ENCODE assay signal across 23 cellular contexts in the genomic region with DNA sequence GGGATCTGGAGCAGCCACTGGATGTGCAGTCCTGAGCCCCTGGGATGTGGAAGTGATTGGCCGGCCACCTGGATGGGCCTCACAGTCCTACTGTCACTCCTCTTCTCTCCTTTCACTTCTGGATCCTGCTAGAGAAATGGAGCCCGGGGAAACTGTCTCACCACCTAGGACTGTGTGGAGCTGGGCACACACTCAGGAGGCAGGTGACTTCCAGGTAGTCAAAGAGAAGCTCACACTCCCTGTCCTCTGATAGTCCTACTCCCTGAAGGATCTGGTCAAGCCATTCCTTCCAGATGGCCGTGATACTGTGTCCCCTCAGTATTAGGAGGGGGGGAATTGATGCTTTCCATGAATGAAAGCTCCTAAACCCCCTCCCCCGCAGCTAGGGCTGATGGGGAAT.
DNase-seq lines count a peak whose midpoint lies in the region; ATAC-seq, FAIRE-seq and TF ChIP-seq lines count a peak whose summit lies in the region.
"Had no signal": no experiment of that assay in that cellular context is flagged by ENCODE, and none has a peak within 500 bp of the region (broad histone marks: within the 10 kb centered on the region; RNA-seq: fewer than 3 reads in every experiment).

No MANE protein-coding gene starts in this region.

- H3K18ac ChIP-seq in H1 (ENCODE audit: extremely low read depth, low read length) = no peak overlapping the region

- no peak for FAIRE-seq in A549 (lab: Jason Lieb, UNC)
- FAIRE-seq in H1 (lab: Jason Lieb, UNC) = no peak

- peak overlapping the region; percentile 71; the same call in 1 of the 2 replicates for H2BK12ac ChIP-seq in H1 (ENCODE audit: low read depth, low read length)

- H3K14ac ChIP-seq in H1 (ENCODE audit: insufficient read length) = no peak overlapping the region

- no peak overlapping the region for H3K4me3 ChIP-seq in A549
- no peak overlapping the region for H3K4me3 ChIP-seq in H1 (ENCODE audit: extremely low read depth in 1 of 4, insufficient read depth in 2 of 4, low read depth in 3 of 4, low read length in 4 of 4)
- H3K4me3 ChIP-seq in suprapubic skin = no peak overlapping the region
- H3K4me3 ChIP-seq: GM23248, MG63 had no signal

- H3K79me2 ChIP-seq in H1 (ENCODE audit: control insufficient read depth in 1 of 2, insufficient read depth in 2 of 2, low read length in 2 of 2) = no peaks in the 10 kb centered on the region

- H3K23ac ChIP-seq in H1 (ENCODE audit: insufficient read length) = no peak overlapping the region

- TF ChIP-seq POLR2A in A549 (IDR thresholded peaks at IDR 0.05; ENCODE audit: low read length) = no peak
- no peak for TF ChIP-seq POLR2A in H1 (IDR thresholded peaks at IDR 0.05; ENCODE audit: control extremely low read depth in 1 of 2, low read depth in 2 of 2, low read length in 2 of 2)
- no peak for TF ChIP-seq POLR2A in suprapubic skin (IDR thresholded peaks at IDR 0.05)

- TF ChIP-seq RAD21 in A549 (conservative IDR thresholded peaks at IDR 0.05 in 1 of 2, IDR thresholded peaks at IDR 0.05 in 1 of 2) (no peak), H1 (IDR thresholded peaks at IDR 0.05 in 1 of 2, conservative IDR thresholded peaks at IDR 0.05 in 1 of 2; ENCODE audit: low read depth in 2 of 2, low read length in 2 of 2) (no peak)

- no peaks in the 10 kb centered on the region for H3K27me3 ChIP-seq in H1 (replicated peaks in 1 of 4; ENCODE audit: control insufficient read depth in 3 of 4, extremely low read depth in 1 of 4, insufficient read depth in 3 of 4, low read length in 3 of 4)
- no peaks in the 10 kb centered on the region for H3K27me3 ChIP-seq in suprapubic skin
- H3K27me3 ChIP-seq: BE2C, MG63 had no signal

- no peak overlapping the region for H3K9ac ChIP-seq in H1 (replicated peaks in 1 of 4; ENCODE audit: extremely low read depth in 1 of 4, low read depth in 3 of 4, low read length in 3 of 4)
- H3K9ac ChIP-seq: GM23248 had no signal

- H3K9me3 ChIP-seq in A549 (no peaks in the 10 kb centered on the region), H1 (ENCODE audit: insufficient read depth in 2 of 2, low read depth in 1 of 2, low read length in 1 of 2) (no peaks in the 10 kb centered on the region), suprapubic skin (no peaks in the 10 kb centered on the region)
- H3K9me3 ChIP-seq: BE2C, MG63 had no signal

- H4K91ac ChIP-seq in H1 (replicated peaks; ENCODE audit: insufficient read length, low read length) = no peak overlapping the region

- H2BK15ac ChIP-seq in H1 (ENCODE audit: low read length) = no peak overlapping the region

- no peaks in the 10 kb centered on the region for H3K9me3 Mint-ChIP-seq in nephron progenitor cell
- H3K9me3 Mint-ChIP-seq: CD4-positive, CD25-positive, alpha-beta regulatory T cell had no signal

- peak overlapping the region; percentile 25 for H3K27ac Mint-ChIP-seq in nephron progenitor cell

- H3K23me2 ChIP-seq in H1 (ENCODE audit: low read depth, low read length) = no peaks in the 10 kb centered on the region; the same call in 1 of the 2 replicates

- no peak overlapping the region for H4K8ac ChIP-seq in H1 (ENCODE audit: extremely low read depth, insufficient read depth, low read length)

- no peaks in the 10 kb centered on the region for H3K79me1 ChIP-seq in H1 (ENCODE audit: low read depth, low read length)

- no peak overlapping the region for H2BK120ac ChIP-seq in H1 (replicated peaks; ENCODE audit: low read depth, low read length)

- H3K36me3 Mint-ChIP-seq in nephron progenitor cell (ENCODE audit: low read depth) = no peaks in the 10 kb centered on the region
- H3K36me3 Mint-ChIP-seq: CD4-positive, CD25-positive, alpha-beta regulatory T cell had no signal

- H3K4me1 ChIP-seq in A549 = peaks cover 26% of the 10 kb centered on the region
- H3K4me1 ChIP-seq in H1 (replicated peaks in 1 of 4; ENCODE audit: control insufficient read depth in 3 of 4, insufficient read depth in 4 of 4, low read length in 3 of 4) = peaks cover 11 to 31% (median 22%) of the 10 kb centered on the region in 4 experiments
- H3K4me1 ChIP-seq in suprapubic skin = peaks cover 49% of the 10 kb centered on the region
- H3K4me1 ChIP-seq: BE2C had no signal

- CTCF ChIA-PET in A549 (lab: Yijun Ruan, JAX) = interaction anchor here (1.2 kb wide), 1 partner anchor 8 kb away, joined by 4 read pairs; no protein-coding TSS in a partner anchor
- CTCF ChIA-PET in H1 (lab: Charles Lee; ENCODE audit: partially characterized antibody) = no interaction called here

- ATAC-seq in A549 = no peak
- no peak for ATAC-seq in GM21717 (IDR thresholded peaks at IDR 0.05; ENCODE audit: unreplicated experiment)
- ATAC-seq: HCT116 had no signal

- no peak for TF ChIP-seq CTCF in A549 (IDR thresholded peaks at IDR 0.05)
- TF ChIP-seq CTCF in H1 (IDR thresholded peaks at IDR 0.05; ENCODE audit: control extremely low read depth in 1 of 3, insufficient read depth in 1 of 3, low read depth in 1 of 3, low read length in 3 of 3) = no peak
- TF ChIP-seq CTCF in nephron progenitor cell (IDR thresholded peaks at IDR 0.05) = no peak
- TF ChIP-seq CTCF in suprapubic skin (IDR thresholded peaks at IDR 0.05) = no peak

- H3K27ac ChIP-seq in A549 (peak overlapping the region; percentile 5 to 75; a peak in 3 of 6 replicates), H1 (ENCODE audit: low read depth, low read length) (no peak overlapping the region), suprapubic skin (no peak overlapping the region)
- H3K27ac ChIP-seq: GM23248 had no signal

- no peak overlapping the region for H3K56ac ChIP-seq in H1 (replicated peaks; ENCODE audit: insufficient read length, low read depth, low read length)

- peaks cover 100% of the 10 kb centered on the region for H3K4me1 Mint-ChIP-seq in nephron progenitor cell

- no peak overlapping the region for H2AFZ ChIP-seq in H1 (ENCODE audit: low read length)
- H2AFZ ChIP-seq: GM23248 had no signal

- 71% methylated on average over 4 of the region's 4 CpGs for WGBS in A549 (ENCODE audit: missing lambda C conversion rate)
- 92% methylated on average over 4 of the region's 4 CpGs; no CpG with 5 or more reads in 1 of the 2 experiments for WGBS in H1 (ENCODE audit: extremely low coverage in 1 of 2, insufficient coverage in 1 of 2, insufficient read length in 1 of 2, insufficient replicate concordance in 2 of 2, low coverage in 1 of 2, low lambda C conversion rate in 2 of 2, missing lambda C conversion rate in 1 of 2), 2 experiments
- 96% methylated on average over 4 of the region's 4 CpGs for WGBS in suprapubic skin

- H3K36me3 ChIP-seq in H1 (ENCODE audit: control insufficient read depth in 2 of 4, insufficient read depth in 4 of 4, low read length in 3 of 4) = no peaks in the 10 kb centered on the region
- H3K36me3 ChIP-seq in suprapubic skin = no peaks in the 10 kb centered on the region
- H3K36me3 ChIP-seq: BE2C, MG63 had no signal

- peak overlapping the region; percentile 63; the same call in 1 of the 2 replicates for H2BK20ac ChIP-seq in H1 (ENCODE audit: low read length)

- no peak overlapping the region for H2BK5ac ChIP-seq in H1 (ENCODE audit: low read depth, low read length)

- no peak overlapping the region for H3K4me3 Mint-ChIP-seq in nephron progenitor cell
- H3K4me3 Mint-ChIP-seq: CD4-positive, CD25-positive, alpha-beta regulatory T cell had no signal

- no peak overlapping the region for H3K4ac ChIP-seq in H1 (replicated peaks; ENCODE audit: insufficient read length, low read depth, low read length)

- POLR2A ChIA-PET in A549 (lab: Yijun Ruan, JAX) = no interaction called here
- POLR2A ChIA-PET in H1 (lab: Charles Lee; ENCODE audit: partially characterized antibody) = interaction anchor here (0.5 to 0.6 kb wide), 2 partner anchors 200 to 288 kb away, joined by 3 read pairs; no protein-coding TSS in a partner anchor

- H2AK5ac ChIP-seq in H1 (ENCODE audit: low read depth, low read length) = peak overlapping the region; percentile 48; the same call in 1 of the 2 replicates

- H3K4me2 ChIP-seq in A549 (no peak overlapping the region), H1 (ENCODE audit: insufficient read depth in 1 of 2, low read depth in 2 of 2, low read length in 2 of 2) (no peak overlapping the region)

- no peak for DNase-seq in A549 (ENCODE audit: low read depth in 1 of 2, low spot score in 1 of 2)
- DNase-seq in H1 (ENCODE audit: low read depth in 1 of 2, low spot score in 2 of 2) = no peak
- DNase-seq in nephron progenitor cell = no peak
- peak; percentile 24 to 28 for DNase-seq in suprapubic skin (ENCODE audit: low spot score in 2 of 2)
- no peak for DNase-seq in inferior parietal cortex (ENCODE audit: extremely low spot score)
- no peak for DNase-seq in DMS153 treated with DMSO at 0.1 percent for 48 hours (lab: John Stamatoyannopoulos, UW; ENCODE audit: unreplicated experiment)
- no peak for DNase-seq in retina
- DNase-seq: 8988T; BE2C; CD4-positive, CD25-positive, alpha-beta regulatory T cell; DMS153; GF-D8; GM23248; Kasumi-1; MG63; NCI-H1048; NCI-H1436; NCI-H1930; NCI-H226; NCI-H82; OCI-M1 had no signal

- no peak overlapping the region for H4K5ac ChIP-seq in H1 (ENCODE audit: insufficient read length, low read depth, low read length)

- TF ChIP-seq EP300 in A549 (IDR thresholded peaks at IDR 0.05) (no peak), H1 (IDR thresholded peaks at IDR 0.05; ENCODE audit: borderline replicate concordance in 1 of 2, low read depth in 2 of 2, low read length in 2 of 2) (no peak), suprapubic skin (IDR thresholded peaks at IDR 0.05) (no peak)

- no peaks in the 10 kb centered on the region for H3K27me3 Mint-ChIP-seq in nephron progenitor cell (ENCODE audit: low read depth, poor library complexity)
- H3K27me3 Mint-ChIP-seq: CD4-positive, CD25-positive, alpha-beta regulatory T cell had no signal

- H4K20me1 ChIP-seq in H1 (replicated peaks in 1 of 2; ENCODE audit: control insufficient read depth in 1 of 2, insufficient read depth in 2 of 2, low read length in 2 of 2) = no peaks in the 10 kb centered on the region

TF ChIP-seq in A549, 52 proteins besides CTCF, POLR2A, EP300 and RAD21:
- TF ChIP-seq NR3C1 (IDR thresholded peaks at IDR 0.05) (no peak), MYC (IDR thresholded peaks at IDR 0.05; ENCODE audit: borderline replicate concordance, low read length) (no peak), FOSB (CRISPR knock-in tag; IDR thresholded peaks at IDR 0.05) (no peak)

TF ChIP-seq in H1, 55 proteins besides CTCF, POLR2A, EP300 and RAD21 (continues in another document):
- TF ChIP-seq TBP (IDR thresholded peaks at IDR 0.05; ENCODE audit: low read depth, low read length) (no peak), SIX5 (IDR thresholded peaks at IDR 0.05; ENCODE audit: low read depth, low read length) (no peak), CEBPB (IDR thresholded peaks at IDR 0.05; ENCODE audit: low read depth, low read length) (no peak), RNF2 (IDR thresholded peaks at IDR 0.05; ENCODE audit: borderline replicate concordance, low read depth, low read length, missing control alignments, poor library complexity, severe bottlenecking) (no peak)
- TF ChIP-seq, protein P1, sequence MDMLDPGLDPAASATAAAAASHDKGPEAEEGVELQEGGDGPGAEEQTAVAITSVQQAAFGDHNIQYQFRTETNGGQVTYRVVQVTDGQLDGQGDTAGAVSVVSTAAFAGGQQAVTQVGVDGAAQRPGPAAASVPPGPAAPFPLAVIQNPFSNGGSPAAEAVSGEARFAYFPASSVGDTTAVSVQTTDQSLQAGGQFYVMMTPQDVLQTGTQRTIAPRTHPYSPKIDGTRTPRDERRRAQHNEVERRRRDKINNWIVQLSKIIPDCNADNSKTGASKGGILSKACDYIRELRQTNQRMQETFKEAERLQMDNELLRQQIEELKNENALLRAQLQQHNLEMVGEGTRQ (IDR thresholded peaks at IDR 0.05; ENCODE audit: low read length) = no peak

Comparison
In these comparisons a context has a peak if more than half of its experiments do, and no peak if none do; other contexts are left out.
1. DNase-seq: peak in suprapubic skin (2 of 2); none in A549 (0 of 2), H1 (0 of 2), nephron progenitor cell (single experiment), inferior parietal cortex (single experiment), DMS153 treated with DMSO at 0.1 percent for 48 hours (single experiment) and retina (single experiment).
2. H3K27ac ChIP-seq: peak in A549 (2 of 2); none in H1 (single experiment) and suprapubic skin (single experiment).